ENCODE assay signal across 8 cellular contexts in genomic region chr1:155261401-155261887, GRCh38. TPM values are rescaled to one million over a fixed set of nuclear protein-coding genes. Genes with fewer than 3 reads are reported as not detected.
DNase-seq lines count a peak whose midpoint lies in the region; ATAC-seq and TF ChIP-seq lines count a peak whose summit lies in the region.

No MANE protein-coding gene starts in this region.

- H3K9me3 Mint-ChIP-seq in IgD-negative memory B cell (no peaks in the 10 kb centered on the region), brain (peaks cover 0 to 4% (median 0%) of the 10 kb centered on the region in 5 experiments)

- H3K27me3 Mint-ChIP-seq in IgD-negative memory B cell (no peaks in the 10 kb centered on the region), brain (peaks cover 10% of the 10 kb centered on the region)

- no peak for TF ChIP-seq CTCF in brain (conservative IDR thresholded peaks at IDR 0.05)

- no peak for DNase-seq in activated CD4-positive, CD25-positive, alpha-beta regulatory T cell (lab: John Stamatoyannopoulos, UW)
- DNase-seq in GOT3 (lab: John Stamatoyannopoulos, UW): no peak
- no peak for DNase-seq in HPDE6-E6E7 (ENCODE audit: extremely low spot score)
- no peak for DNase-seq in middle frontal gyrus (ENCODE audit: extremely low spot score, low spot score)

- H3K4me3 ChIP-seq in mesodermal cell (ENCODE audit: extremely low read depth, insufficient read depth, low read length, poor library complexity, severe bottlenecking): peak overlapping the region; percentile 81

- H3K4me3 Mint-ChIP-seq in IgD-negative memory B cell (peak overlapping the region; percentile 90 to 100 (median 98)), brain (peak overlapping the region; percentile 90 to 98 (median 95))

- peak overlapping the region; percentile 81 for H3K27ac ChIP-seq in mesodermal cell (ENCODE audit: low read depth, low read length, severe bottlenecking)

- WGBS in mesodermal cell (ENCODE audit: insufficient coverage in 2 of 2), 2 experiments: 1 to 6% methylated on average over 9 of the region's 9 CpGs

- H3K9me3 ChIP-seq in mesodermal cell (ENCODE audit: control insufficient read depth, low read length): no peaks in the 10 kb centered on the region

- peaks cover 9% of the 10 kb centered on the region for H3K4me1 ChIP-seq in mesodermal cell (ENCODE audit: control insufficient read depth, insufficient read depth, low read length, poor library complexity, severe bottlenecking)

- peaks cover 75% of the 10 kb centered on the region for H3K36me3 ChIP-seq in mesodermal cell (ENCODE audit: control insufficient read depth, insufficient read depth, low read length)

- H3K27ac Mint-ChIP-seq in IgD-negative memory B cell (peak overlapping the region; percentile 73 to 97 (median 82)), brain (peak overlapping the region; percentile 95 to 98 (median 96))

- H3K36me3 Mint-ChIP-seq in IgD-negative memory B cell (peaks cover 9% of the 10 kb centered on the region), brain (peaks cover 74% of the 10 kb centered on the region)

- H3K4me1 Mint-ChIP-seq in IgD-negative memory B cell (peaks cover 15 to 23% (median 15%) of the 10 kb centered on the region in 3 donors), brain (peaks cover 34% of the 10 kb centered on the region)

- ATAC-seq in activated CD4-positive, CD25-positive, alpha-beta regulatory T cell treated with anti-CD3 and anti-CD28 coated beads, Interleukin-2, amount 50 U/mL, for 24 hours: peak; percentile 15 to 39

RNA-seq across cellular contexts. Expression of gene SCAMP3, which starts 0.7 kb away (rescaled TPM):
- polyA plus RNA-seq in IgD-negative memory B cell (144 TPM), brain (ENCODE audit: insufficient read depth, low read depth, low replicate concordance) (118 TPM)
- 66.3 TPM for polyA plus RNA-seq in mesodermal cell (2013, experiment 1 of 2)
- polyA plus RNA-seq in mesodermal cell (2013, experiment 2 of 2): 54.7 TPM

RNA-seq across cellular contexts. Expression of gene ENTREP3, which starts 6.2 kb away (rescaled TPM):
- polyA plus RNA-seq in IgD-negative memory B cell: 1.7 TPM
- polyA plus RNA-seq in brain (ENCODE audit: insufficient read depth, low read depth, low replicate concordance): 40.8 TPM
- polyA plus RNA-seq in mesodermal cell (2013, experiment 1 of 2): 62.6 TPM
- polyA plus RNA-seq in mesodermal cell (2013, experiment 2 of 2): 54.7 TPM

RNA-seq across cellular contexts. Expression of gene CLK2, which starts 11.9 kb away (rescaled TPM):
- 19.7 TPM for polyA plus RNA-seq in IgD-negative memory B cell
- polyA plus RNA-seq in brain (ENCODE audit: insufficient read depth, low read depth, low replicate concordance): 29.7 TPM
- polyA plus RNA-seq in mesodermal cell (2013, experiment 1 of 2): 59.9 TPM
- 59.1 TPM for polyA plus RNA-seq in mesodermal cell (2013, experiment 2 of 2)

RNA-seq across cellular contexts. Expression of gene HCN3, which starts 15.8 kb away (rescaled TPM):
- polyA plus RNA-seq in IgD-negative memory B cell (2.3 TPM), brain (ENCODE audit: insufficient read depth, low read depth, low replicate concordance) (22.3 TPM)
- polyA plus RNA-seq in mesodermal cell (2013, experiment 1 of 2): 7.9 TPM
- 5.0 TPM for polyA plus RNA-seq in mesodermal cell (2013, experiment 2 of 2)

RNA-seq across cellular contexts. Expression of gene PKLR, which starts 39.8 kb away (rescaled TPM):
- polyA plus RNA-seq in IgD-negative memory B cell: not detected
- 0.17 TPM for polyA plus RNA-seq in brain (ENCODE audit: insufficient read depth, low read depth, low replicate concordance)
- not detected for polyA plus RNA-seq in mesodermal cell (2013, experiment 1 of 2)
- not detected for polyA plus RNA-seq in mesodermal cell (2013, experiment 2 of 2)

Comparison
In these comparisons a context has a peak if more than half of its experiments do, and no peak if none do; other contexts are left out.
1. RNA of gene ENTREP3, which starts 6.2 kb away (polyA plus RNA-seq): 40.8 TPM in brain (single experiment); 1.7 TPM in IgD-negative memory B cell (single experiment); every median in the first group is over 10 times any median in the second.